11 cellular contexts compared by ENCODE assay signal in genomic region chr9:76764138-76764537, GRCh38. TPM values are rescaled to one million over a fixed set of nuclear protein-coding genes. Genes with fewer than 3 reads are reported as not detected.
"Had no signal": no experiment of that assay in that cellular context is flagged by ENCODE, and none has a peak within 500 bp of the region (broad histone marks: within the 10 kb centered on the region; RNA-seq: fewer than 3 reads in every experiment).

TSS of gene PCA3 (plus strand) at chr9:76764438.

- H3K9ac ChIP-seq: GM23248 had no signal

- H3K27ac ChIP-seq: GM23248 had no signal

- FAIRE-seq: H1, H54 had no signal

- H3K4me3 ChIP-seq: GM23248, GM23338, HAP-1 had no signal

- H3K4me1 ChIP-seq: HAP-1 had no signal

- H3K27ac Mint-ChIP-seq: GM23338, H9, HFFc6 had no signal

- H3K4me1 Mint-ChIP-seq: GM23338, H9 had no signal

- DNase-seq: GM23248, GOT3, H7, H9, HCEC 1CT, HFFc6 had no signal

- H3K9me3 Mint-ChIP-seq: GM23338, H9, HFFc6 had no signal

- H3K4me3 Mint-ChIP-seq: GM23338, H9, HFFc6 had no signal

- H3K9me3 ChIP-seq: HAP-1 had no signal

- H3K36me3 ChIP-seq: HAP-1 had no signal

RNA-seq across cellular contexts. Expression of gene PCA3, which starts in this region (rescaled TPM):
- total RNA-seq: GM23248, H1, H4, H7, H9, HFFc6 had no signal
- polyA plus RNA-seq: GM23248, H1 had no signal
